20 cellular contexts compared by ENCODE assay signal in genomic region chr4:26804876-26805275, GRCh38. TPM values are rescaled to one million over a fixed set of nuclear protein-coding genes. Genes with fewer than 3 reads are reported as not detected.
DNase-seq lines count a peak whose midpoint lies in the region; ATAC-seq and TF ChIP-seq lines count a peak whose summit lies in the region.
"Had no signal": no experiment of that assay in that cellular context is flagged by ENCODE, and none has a peak within 500 bp of the region (broad histone marks: within the 10 kb centered on the region; RNA-seq: fewer than 3 reads in every experiment).

No MANE protein-coding gene starts in this region.

- H3K36me3 ChIP-seq in left ventricle myocardium inferior: no peaks in the 10 kb centered on the region
- H3K36me3 ChIP-seq: Peyer's patch, SJSA1 had no signal

- H3K27me3 Mint-ChIP-seq in activated CD4-positive, alpha-beta T cell treated with anti-CD3 and anti-CD28 coated beads, Interleukin-2, amount 10 ng/mL, durations not matched to agents 7 days and 5 days: no peaks in the 10 kb centered on the region

- no peaks in the 10 kb centered on the region for H3K27me3 ChIP-seq in left ventricle myocardium inferior (ENCODE audit: low read depth)
- H3K27me3 ChIP-seq: Peyer's patch, SJSA1 had no signal

- no peak for TF ChIP-seq CTCF in left ventricle myocardium inferior (IDR thresholded peaks at IDR 0.05; ENCODE audit: borderline replicate concordance)

- POLR2A ChIA-PET in activated CD4-positive, alpha-beta T cell treated with anti-CD3 and anti-CD28 coated beads, Interleukin-2, amount 10 ng/mL, durations not matched to agents 7 days and 5 days (lab: Charles Lee): no interaction called here

- H3K4me3 Mint-ChIP-seq in activated CD4-positive, alpha-beta T cell treated with anti-CD3 and anti-CD28 coated beads, Interleukin-2, amount 10 ng/mL, durations not matched to agents 7 days and 5 days: no peak overlapping the region
- H3K4me3 Mint-ChIP-seq: CD8-positive, alpha-beta T cell had no signal

- no peaks in the 10 kb centered on the region for H3K9me3 Mint-ChIP-seq in activated CD4-positive, alpha-beta T cell treated with anti-CD3 and anti-CD28 coated beads, Interleukin-2, amount 10 ng/mL, durations not matched to agents 7 days and 5 days
- H3K9me3 Mint-ChIP-seq: CD8-positive, alpha-beta T cell had no signal

- peak overlapping the region; percentile 36 for H3K27ac ChIP-seq in left ventricle myocardium inferior (replicated peaks)
- H3K27ac ChIP-seq: A549, KMS-11, SJSA1 had no signal

- peak overlapping the region; percentile 5 for H3K4me3 ChIP-seq in left ventricle myocardium inferior
- H3K4me3 ChIP-seq: A549, SJSA1 had no signal

- CTCF ChIA-PET in activated CD4-positive, alpha-beta T cell treated with anti-CD3 and anti-CD28 coated beads, Interleukin-2, amount 10 ng/mL, durations not matched to agents 7 days and 5 days (lab: Charles Lee): no interaction called here

- intact Hi-C loops in left ventricle myocardium inferior (cut with micrococcal nuclease) (no loop called here), Right ventricle myocardium superior (cut with DNase I) (no loop called here)

- peaks cover 4% of the 10 kb centered on the region for H3K9me3 ChIP-seq in left ventricle myocardium inferior (replicated peaks)
- H3K9me3 ChIP-seq: A549, Peyer's patch, SJSA1 had no signal

- no peaks in the 10 kb centered on the region for H3K4me1 ChIP-seq in left ventricle myocardium inferior
- H3K4me1 ChIP-seq: A549, Peyer's patch, SJSA1 had no signal

- H3K27ac Mint-ChIP-seq in activated CD4-positive, alpha-beta T cell treated with anti-CD3 and anti-CD28 coated beads, Interleukin-2, amount 10 ng/mL, durations not matched to agents 7 days and 5 days: no peak overlapping the region
- H3K27ac Mint-ChIP-seq: CD8-positive, alpha-beta T cell had no signal

- ATAC-seq in Right ventricle myocardium superior (ENCODE audit: poor library complexity): no peak
- no peak for ATAC-seq in GM21737 (IDR thresholded peaks at IDR 0.05; ENCODE audit: unreplicated experiment)
- ATAC-seq: A549; CD8-positive, alpha-beta T cell had no signal

- no peak for DNase-seq in left ventricle myocardium inferior
- no peak for DNase-seq in Right ventricle myocardium superior
- peak; percentile 21 for DNase-seq in amniotic epithelial cell (ENCODE audit: low read depth)
- DNase-seq in middle frontal gyrus (ENCODE audit: extremely low spot score, low spot score): peak; percentile 40
- no peak for DNase-seq in NCI-H446 treated with DMSO at 0.1 percent for 48 hours (lab: John Stamatoyannopoulos, UW)
- DNase-seq in activated CD4-positive, alpha-beta T cell treated with anti-CD3 and anti-CD28 coated beads, Interleukin-2, amount 10 ng/mL, durations not matched to agents 7 days and 5 days: no peak
- DNase-seq: C1 segment of cervical spinal cord; Calu3; CD8-positive, alpha-beta T cell; IMR-90; NCI-H1092 treated with DMSO at 0.1 percent for 48 hours; NCI-H1436 treated with DMSO at 0.1 percent for 48 hours; NCI-H1930; NCI-H524; NCI-H774; Peyer's patch had no signal

- peaks cover 5% of the 10 kb centered on the region for H3K4me1 Mint-ChIP-seq in activated CD4-positive, alpha-beta T cell treated with anti-CD3 and anti-CD28 coated beads, Interleukin-2, amount 10 ng/mL, durations not matched to agents 7 days and 5 days

- no peaks in the 10 kb centered on the region for H3K36me3 Mint-ChIP-seq in activated CD4-positive, alpha-beta T cell treated with anti-CD3 and anti-CD28 coated beads, Interleukin-2, amount 10 ng/mL, durations not matched to agents 7 days and 5 days (ENCODE audit: low read depth)
- H3K36me3 Mint-ChIP-seq: CD8-positive, alpha-beta T cell had no signal

RNA-seq across cellular contexts. Expression of gene STIM2, which starts 55.8 kb away (rescaled TPM):
- total RNA-seq in left ventricle myocardium inferior (12.2 TPM), Right ventricle myocardium superior (9.7 TPM)
- 10 to 100 TPM; 56.2 to 61.0 TPM for total RNA-seq in activated CD4-positive, alpha-beta T cell treated with anti-CD3 and anti-CD28 coated beads, Interleukin-2, amount 10 ng/mL, durations not matched to agents 7 days and 5 days

Comparison
In these comparisons a context has a peak if more than half of its experiments do, and no peak if none do; other contexts are left out.
1. DNase-seq: peak in amniotic epithelial cell (single experiment) and middle frontal gyrus (single experiment); none in left ventricle myocardium inferior (single experiment), Right ventricle myocardium superior (single experiment), NCI-H446 treated with DMSO at 0.1 percent for 48 hours (single experiment) and activated CD4-positive, alpha-beta T cell treated with anti-CD3 and anti-CD28 coated beads, Interleukin-2, amount 10 ng/mL, durations not matched to agents 7 days and 5 days (single experiment).